In genomic region chr1:173137116-173137515, GRCh38 we compare ENCODE assay signal across 20 cellular contexts.
"Had no signal": no experiment of that assay in that cellular context is flagged by ENCODE, and none has a peak within 500 bp of the region (broad histone marks: within the 10 kb centered on the region; RNA-seq: fewer than 3 reads in every experiment).

No MANE protein-coding gene starts in this region.

- H3K36me3 Mint-ChIP-seq: activated CD4-positive, alpha-beta memory T cell treated with anti-CD3 and anti-CD28 coated beads for 36 hours; activated CD8-positive, alpha-beta memory T cell treated with anti-CD3 and anti-CD28 coated beads, Interleukin-2, amount 10 ng/mL, durations not matched to agents 7 days and 5 days; activated naive CD4-positive, alpha-beta T cell treated with anti-CD3 and anti-CD28 coated beads, Interleukin-2, amount 10 ng/mL, durations not matched to agents 7 days and 5 days; memory B cell; natural killer cell had no signal

- DNase-seq: activated CD4-positive, alpha-beta memory T cell treated with anti-CD3 and anti-CD28 coated beads for 36 hours; activated CD8-positive, alpha-beta memory T cell treated with anti-CD3 and anti-CD28 coated beads, Interleukin-2, amount 10 ng/mL, durations not matched to agents 7 days and 5 days; activated naive CD4-positive, alpha-beta T cell treated with anti-CD3 and anti-CD28 coated beads, Interleukin-2, amount 10 ng/mL, durations not matched to agents 7 days and 5 days; activated T-cell treated with anti-CD3 and anti-CD28 coated beads, Interleukin-2, amount 50 U/mL, for 1 hour; body of pancreas; endodermal cell; erythroblast; hippocampal formation; kidney; left ventricle myocardium inferior; natural killer cell; right cardiac atrium; small intestine; stimulated activated CD4-positive, alpha-beta T cell treated with anti-CD3 and anti-CD28 coated beads, Interleukin-4, amount 100 ng/mL, for 24 hours; stimulated activated naive CD4-positive, alpha-beta T cell treated with Interleukin-2 at 50 U/mL for 16 hours; substantia nigra; uterus; WERI-Rb-1 had no signal

- ATAC-seq: activated CD8-positive, alpha-beta memory T cell treated with anti-CD3 and anti-CD28 coated beads, Interleukin-2, amount 10 ng/mL, durations not matched to agents 7 days and 5 days; body of pancreas; natural killer cell; right cardiac atrium had no signal

- H3K27ac Mint-ChIP-seq: activated CD4-positive, alpha-beta memory T cell treated with anti-CD3 and anti-CD28 coated beads for 36 hours; activated CD8-positive, alpha-beta memory T cell treated with anti-CD3 and anti-CD28 coated beads, Interleukin-2, amount 10 ng/mL, durations not matched to agents 7 days and 5 days; activated naive CD4-positive, alpha-beta T cell treated with anti-CD3 and anti-CD28 coated beads, Interleukin-2, amount 10 ng/mL, durations not matched to agents 7 days and 5 days; endodermal cell; memory B cell; natural killer cell had no signal

- H3K9me3 Mint-ChIP-seq: activated CD4-positive, alpha-beta memory T cell treated with anti-CD3 and anti-CD28 coated beads for 36 hours; activated naive CD4-positive, alpha-beta T cell treated with anti-CD3 and anti-CD28 coated beads, Interleukin-2, amount 10 ng/mL, durations not matched to agents 7 days and 5 days; endodermal cell; memory B cell; natural killer cell had no signal

- H3K27me3 Mint-ChIP-seq: activated CD4-positive, alpha-beta memory T cell treated with anti-CD3 and anti-CD28 coated beads for 36 hours; memory B cell had no signal

- H3K4me3 Mint-ChIP-seq: activated CD4-positive, alpha-beta memory T cell treated with anti-CD3 and anti-CD28 coated beads for 36 hours; activated CD8-positive, alpha-beta memory T cell treated with anti-CD3 and anti-CD28 coated beads, Interleukin-2, amount 10 ng/mL, durations not matched to agents 7 days and 5 days; activated naive CD4-positive, alpha-beta T cell treated with anti-CD3 and anti-CD28 coated beads, Interleukin-2, amount 10 ng/mL, durations not matched to agents 7 days and 5 days; endodermal cell; memory B cell; natural killer cell had no signal

- H3K4me1 Mint-ChIP-seq: activated CD8-positive, alpha-beta memory T cell treated with anti-CD3 and anti-CD28 coated beads, Interleukin-2, amount 10 ng/mL, durations not matched to agents 7 days and 5 days; activated naive CD4-positive, alpha-beta T cell treated with anti-CD3 and anti-CD28 coated beads, Interleukin-2, amount 10 ng/mL, durations not matched to agents 7 days and 5 days; endodermal cell; memory B cell; natural killer cell had no signal

- H3K4me3 ChIP-seq: body of pancreas, left ventricle myocardium inferior, tibial nerve, uterus had no signal
